Comparison of ENCODE assay signal across 2 cellular contexts in the genomic region with DNA sequence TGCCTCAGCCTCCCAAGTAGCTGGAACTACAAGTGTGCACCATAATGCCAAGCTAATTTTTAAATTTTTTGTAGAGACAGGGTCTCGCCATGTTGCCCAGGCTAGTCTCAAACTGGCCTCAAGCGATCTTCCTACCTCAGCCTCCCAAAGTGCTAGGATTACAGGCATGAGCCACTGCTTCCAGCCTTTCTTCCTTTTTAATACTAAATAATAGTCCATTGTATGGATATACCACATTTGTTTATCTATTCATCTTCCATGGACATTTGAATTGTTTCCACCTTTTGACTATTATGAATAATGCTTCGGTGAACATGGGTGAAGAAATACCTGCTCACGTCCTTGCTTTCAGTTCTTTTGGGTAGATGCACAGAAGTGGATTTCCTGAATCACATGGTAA.
TF ChIP-seq lines count a peak whose summit lies in the region.

No MANE protein-coding gene starts in this region.

TF ChIP-seq in A549, 52 proteins besides CTCF, POLR2A, EP300 and RAD21:
- TF ChIP-seq FOSL2 (IDR thresholded peaks at IDR 0.05) (no peak), FOSL2 (CRISPR knock-in tag; IDR thresholded peaks at IDR 0.05) (no peak)

TF ChIP-seq in HEK293, 187 proteins besides CTCF, POLR2A, EP300 and RAD21:
- TF ChIP-seq ZNF10 (tag by site-specific recombination; IDR thresholded peaks at IDR 0.05) (no peak), ZNF280D (tag by site-specific recombination; IDR thresholded peaks at IDR 0.05) (no peak), ZNF146 (tag by site-specific recombination; IDR thresholded peaks at IDR 0.05) (peak; percentile 62), ZNF510 (tag by site-specific recombination; IDR thresholded peaks at IDR 0.05; ENCODE audit: insufficient replicate concordance) (no peak)
